Comparison of ENCODE assay signal across 9 cellular contexts in genomic region chr3:62558549-62559112, GRCh38.
A peak's percentile ranks its signal among the peaks of the same experiment; 100 is the strongest.
DNase-seq lines count a peak whose midpoint lies in the region; ATAC-seq and TF ChIP-seq lines count a peak whose summit lies in the region.
"Had no signal": no experiment of that assay in that cellular context is flagged by ENCODE, and none has a peak within 500 bp of the region (broad histone marks: within the 10 kb centered on the region; RNA-seq: fewer than 3 reads in every experiment).

No MANE protein-coding gene starts in this region.

- H3K27ac ChIP-seq in OCI-LY3 (ENCODE audit: low read length) = no peak overlapping the region

- H3K4me3 ChIP-seq in OCI-LY3 (ENCODE audit: low read length) (no peak overlapping the region), fibroblast of mammary gland (ENCODE audit: control insufficient read depth, low read depth, low read length) (no peak overlapping the region)

- TF ChIP-seq CTCF in GM12873 (IDR thresholded peaks at IDR 0.05; ENCODE audit: insufficient read depth, low read depth, low read length, missing control alignments) (peak; percentile 49), OCI-LY3 (IDR thresholded peaks at IDR 0.05; ENCODE audit: low read depth, low read length) (peak; percentile 84), fibroblast of mammary gland (conservative IDR thresholded peaks at IDR 0.05; ENCODE audit: control insufficient read depth, insufficient read depth, low read depth, low read length) (peak; percentile 52)

- H3K27me3 ChIP-seq in OCI-LY3 (ENCODE audit: low read depth, low read length) = peaks cover 15% of the 10 kb centered on the region

- no peaks in the 10 kb centered on the region for H3K9me3 ChIP-seq in OCI-LY3 (ENCODE audit: insufficient read depth, low read length)

- DNase-seq in A172 (ENCODE audit: low spot score) (peak; percentile 18), fibroblast of mammary gland (ENCODE audit: low read depth) (peak; percentile 39), NCI-H1436 (lab: John Stamatoyannopoulos, UW) (no peak), NCI-H2196 (lab: John Stamatoyannopoulos, UW; ENCODE audit: unreplicated experiment) (no peak)
- DNase-seq in activated CD4-positive, CD25-positive, alpha-beta regulatory T cell treated with anti-CD3 and anti-CD28 coated beads, Interleukin-2, amount 50 U/mL, for 72 hours = no peak
- DNase-seq: stimulated activated CD4-positive, alpha-beta T cell treated with anti-CD3 and anti-CD28 coated beads, Interleukin-2, amount 100 ng/mL, for 48 hours had no signal

- H2AFZ ChIP-seq in OCI-LY3 (ENCODE audit: low read depth, low read length) = no peak overlapping the region

- ATAC-seq in GM19328 (IDR thresholded peaks at IDR 0.05; ENCODE audit: unreplicated experiment) = no peak

- no peaks in the 10 kb centered on the region for H3K79me2 ChIP-seq in OCI-LY3 (ENCODE audit: low read length)

- no peak overlapping the region for H3K9ac ChIP-seq in OCI-LY3 (ENCODE audit: low read length)

- no peaks in the 10 kb centered on the region for H4K20me1 ChIP-seq in OCI-LY3 (ENCODE audit: insufficient read depth, low read length)

- no peaks in the 10 kb centered on the region for H3K4me1 ChIP-seq in OCI-LY3 (ENCODE audit: low read length)

- H3K36me3 ChIP-seq in OCI-LY3 (replicated peaks; ENCODE audit: low read depth, low read length) = no peaks in the 10 kb centered on the region

- 0 out of 2 replicates have a peak overlapping the region, but pooled peaks have one; percentile 24 for H3K4me2 ChIP-seq in OCI-LY3 (ENCODE audit: low read length)

Comparison
In these comparisons a context has a peak if more than half of its experiments do, and no peak if none do; other contexts are left out.
1. DNase-seq: peak in A172 (single experiment) and fibroblast of mammary gland (single experiment); none in NCI-H1436 (single experiment), NCI-H2196 (single experiment) and activated CD4-positive, CD25-positive, alpha-beta regulatory T cell treated with anti-CD3 and anti-CD28 coated beads, Interleukin-2, amount 50 U/mL, for 72 hours (single experiment).
2. Peak in every context shown above with its lines, with median percentiles within 50 percentile points of each other: CTCF ChIP-seq.